Comparison of ENCODE assay signal across 14 cellular contexts in the genomic region with DNA sequence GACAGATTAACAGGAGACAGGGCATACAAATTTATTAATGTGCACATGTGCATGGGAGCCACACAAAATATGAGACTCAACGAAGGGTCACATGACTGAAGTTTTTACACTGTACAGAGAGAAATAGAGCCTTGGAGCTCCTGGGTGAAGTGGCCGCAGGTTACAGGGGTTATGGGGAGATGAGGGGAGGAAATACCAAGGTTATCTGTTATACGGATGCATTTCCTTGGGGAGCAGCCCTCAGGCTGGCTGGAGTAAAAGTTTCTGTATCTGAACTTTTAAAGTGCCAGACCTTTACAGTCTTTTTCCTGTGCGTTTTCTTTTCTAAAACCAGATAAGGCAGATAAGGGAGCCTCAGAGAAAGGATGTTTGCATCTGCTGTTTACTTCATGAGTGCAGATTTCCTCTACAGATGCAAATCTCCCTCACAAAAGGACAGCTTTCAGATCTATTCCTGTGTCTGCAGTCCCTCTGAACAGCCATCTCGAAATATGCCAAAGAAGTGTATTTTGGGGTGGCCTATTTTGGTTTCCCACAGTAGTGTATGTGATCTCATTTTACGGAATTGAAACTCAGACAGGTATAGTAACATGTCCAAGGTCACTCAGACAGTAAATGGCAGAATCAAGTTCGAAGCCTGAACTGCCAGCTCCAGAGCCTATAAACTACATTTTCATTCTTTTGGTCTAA.
DNase-seq lines count a peak whose midpoint lies in the region; ATAC-seq, FAIRE-seq and TF ChIP-seq lines count a peak whose summit lies in the region.
"Had no signal": no experiment of that assay in that cellular context is flagged by ENCODE, and none has a peak within 500 bp of the region (broad histone marks: within the 10 kb centered on the region; RNA-seq: fewer than 3 reads in every experiment).

No MANE protein-coding gene starts in this region.

- 0 out of 2 replicates have a peak, but pooled peaks have one; percentile 17 for TF ChIP-seq POLR2A in GM12892 (IDR thresholded peaks at IDR 0.05; ENCODE audit: low read depth, low read length)

- intact Hi-C loops in activated B cell treated with CpG ODN at 0.5 μM for 24 hours (cut with micrococcal nuclease), result loop anchor here (5.0 kb wide), 1 partner anchor 956 kb away; no protein-coding TSS in a partner anchor
- intact Hi-C loops in heart right ventricle (cut with DNase I), result no loop called here

- H3K36me3 ChIP-seq in heart right ventricle, result no peaks in the 10 kb centered on the region
- H3K36me3 ChIP-seq: cardiac muscle cell, SJSA1, uterus had no signal

- no peaks in the 10 kb centered on the region for H3K4me1 ChIP-seq in heart right ventricle
- H3K4me1 ChIP-seq: SJSA1, uterus had no signal

- ATAC-seq in GM21381 (IDR thresholded peaks at IDR 0.05; ENCODE audit: unreplicated experiment) (peak; percentile 93), HG03066 (IDR thresholded peaks at IDR 0.05; ENCODE audit: low read depth, unreplicated experiment) (peak; percentile 88), activated B cell treated with CpG ODN at 0.5 μM for 24 hours (ENCODE audit: low read depth) (peak; percentile 47), heart right ventricle (no peak)

- TF ChIP-seq CTCF in activated B cell treated with CpG ODN at 0.5 μM for 24 hours (IDR thresholded peaks at IDR 0.05) (no peak), heart right ventricle (IDR thresholded peaks at IDR 0.05) (no peak)

- 29 to 32% methylated on average over 7 of the region's 7 CpGs for WGBS in heart right ventricle, 2 donors

- H3K27me3 ChIP-seq in heart right ventricle, result no peaks in the 10 kb centered on the region
- H3K27me3 ChIP-seq: cardiac muscle cell, SJSA1, uterus had no signal

- FAIRE-seq in GM12892 (lab: Jason Lieb, UNC), result peak; percentile 97

- no peaks in the 10 kb centered on the region for H3K36me3 Mint-ChIP-seq in activated B cell treated with CpG ODN at 0.5 μM for 24 hours (ENCODE audit: low read depth)
- H3K36me3 Mint-ChIP-seq: CD14-positive monocyte had no signal

- H3K4me3 ChIP-seq in heart right ventricle, result no peak overlapping the region
- H3K4me3 ChIP-seq: cardiac muscle cell, SJSA1, uterus had no signal

- H3K27me3 Mint-ChIP-seq in activated B cell treated with CpG ODN at 0.5 μM for 24 hours, result peaks cover 4% of the 10 kb centered on the region

- no peak overlapping the region for H3K27ac ChIP-seq in heart right ventricle
- H3K27ac ChIP-seq: cardiac muscle cell, SJSA1, uterus had no signal

- H3K27ac Mint-ChIP-seq in activated B cell treated with CpG ODN at 0.5 μM for 24 hours, result no peak overlapping the region
- H3K27ac Mint-ChIP-seq: CD14-positive monocyte had no signal

- peaks cover 0 to 3% (median 0%) of the 10 kb centered on the region in 11 donors for H3K9me3 ChIP-seq in heart right ventricle
- H3K9me3 ChIP-seq: SJSA1, uterus had no signal

- CTCF ChIA-PET in activated B cell treated with CpG ODN at 0.5 μM for 24 hours (lab: Charles Lee), result no interaction called here

- H3K9me3 Mint-ChIP-seq in activated B cell treated with CpG ODN at 0.5 μM for 24 hours, result peaks cover 5% of the 10 kb centered on the region

- DNase-seq in GM12892 (ENCODE audit: insufficient read length), result no peak
- DNase-seq in activated B cell treated with CpG ODN at 0.5 μM for 24 hours, result no peak
- no peak for DNase-seq in dermis blood vessel endothelial cell
- DNase-seq in GF-D8 (lab: John Stamatoyannopoulos, UW), result no peak
- DNase-seq in SK-N-DZ (ENCODE audit: low spot score), result no peak
- DNase-seq in heart right ventricle, result no peak
- DNase-seq: activated CD8-positive, alpha-beta memory T cell treated with anti-CD3 and anti-CD28 coated beads, Interleukin-2, amount 50 U/mL, for 4 hours; uterus had no signal

- H3K4me1 Mint-ChIP-seq in activated B cell treated with CpG ODN at 0.5 μM for 24 hours, result peaks cover 31% of the 10 kb centered on the region
- H3K4me1 Mint-ChIP-seq: CD14-positive monocyte had no signal

- POLR2A ChIA-PET in activated B cell treated with CpG ODN at 0.5 μM for 24 hours (lab: Charles Lee), result no interaction called here

- H3K4me3 Mint-ChIP-seq in activated B cell treated with CpG ODN at 0.5 μM for 24 hours, result no peak overlapping the region
- H3K4me3 Mint-ChIP-seq: CD14-positive monocyte, neural crest cell had no signal

Comparison
In these comparisons a context has a peak if more than half of its experiments do, and no peak if none do; other contexts are left out.
1. ATAC-seq: peak in GM21381 (single experiment), HG03066 (single experiment) and activated B cell treated with CpG ODN at 0.5 μM for 24 hours (single experiment); none in heart right ventricle (0 of 8).